ENCODE assay signal across 8 cellular contexts in genomic region chr19:55605637-55606470, GRCh38. TPM values are rescaled to one million over a fixed set of nuclear protein-coding genes. Genes with fewer than 3 reads are reported as not detected.
A peak's percentile ranks its signal among the peaks of the same experiment; 100 is the strongest.
DNase-seq lines count a peak whose midpoint lies in the region; ATAC-seq, FAIRE-seq and TF ChIP-seq lines count a peak whose summit lies in the region.

ZNF865 (plus strand) TSS chr19:55605647; CDS start chr19:55613619, 7,972 bp downstream.

- peak within 1 kb of the TSS; percentile 69 for H3K4me3 ChIP-seq in GM12878
- peak within 1 kb of the TSS; percentile 92 for H3K4me3 ChIP-seq in retinal pigment epithelial cell (ENCODE audit: low read length)

- H2AFZ ChIP-seq in GM12878 (ENCODE audit: control insufficient read depth, low read depth, low read length), result peak within 1 kb of the TSS; percentile 61

- intact Hi-C loops in GM12878 (cut with micrococcal nuclease; ENCODE audit: unreplicated experiment), result loop anchor here (1.0 kb wide), 2 partner anchors 89 to 267 kb away; partner anchors contain the start of gene KMT5C

- H3K79me2 ChIP-seq in GM12878 (ENCODE audit: control insufficient read depth, insufficient read depth, low read length), result peaks cover 33% of the 10 kb centered on the region

- CTCF ChIA-PET in HEK293T (lab: Yijun Ruan, JAX), result interaction anchor here (0.5 to 2.8 kb wide), 10 partner anchors 12 to 1207 kb away, joined by 3 to 9 read pairs (median 4); partner anchors contain the start of gene ZNF784
- CTCF ChIA-PET in GM12878 (lab: Yijun Ruan, JAX), result interaction anchor here (0.6 to 4.6 kb wide), 22 partner anchors 13 to 266 kb away, joined by 3 to 76 read pairs (median 5); partner anchors contain the start of genes ISOC2, KMT5C, TMEM238 and U2AF2

- TF ChIP-seq EP300 in GM12878 (IDR thresholded peaks at IDR 0.05; ENCODE audit: borderline replicate concordance in 1 of 2, control insufficient read depth in 1 of 2, low read depth in 2 of 2, low read length in 2 of 2), result no peak

- POLR2A ChIA-PET in HEK293T (lab: Yijun Ruan, JAX), result interaction anchor here (0.7 to 3.2 kb wide), 13 partner anchors 13 to 89 kb away, joined by 3 to 24 read pairs (median 3); partner anchors contain the start of genes ZNF579 and ZNF784
- POLR2A ChIA-PET in GM12878 (lab: Charles Lee), result interaction anchor here (0.6 to 2.4 kb wide), 12 partner anchors 19 to 198 kb away, joined by 3 to 21 read pairs (median 5); partner anchors contain the start of genes UBE2S, ZNF580, ZNF628 and ZNF784

- TF ChIP-seq POLR2A in GM12878 (IDR thresholded peaks at IDR 0.05; ENCODE audit: low read depth, low read length), result peak; percentile 49

- H3K4me1 ChIP-seq in GM12878 (ENCODE audit: control insufficient read depth, insufficient read depth, low read length), result peaks cover 10% of the 10 kb centered on the region; the same call in 1 of the 2 replicates

- H3K9me3 ChIP-seq in GM12878 (replicated peaks; ENCODE audit: control insufficient read depth, insufficient read depth, low read length), result peaks cover 2% of the 10 kb centered on the region; the same call in 1 of the 3 replicates

- SMC1A ChIA-PET in GM12878 (lab: Charles Lee; ENCODE audit: uncharacterized antibody, unreplicated experiment), result interaction anchor here (0.8 to 2.2 kb wide), 13 partner anchors 7 to 129 kb away, joined by 3 to 10 read pairs (median 5); partner anchors contain the start of genes ZNF628 and ZNF784

- peak; percentile 95 for FAIRE-seq in GM12878 (lab: Jason Lieb, UNC)

- TF ChIP-seq CTCF in GM12878 (IDR thresholded peaks at IDR 0.05 in 2 of 3, conservative IDR thresholded peaks at IDR 0.05 in 1 of 3; ENCODE audit: control insufficient read depth in 2 of 3, extremely low read depth in 1 of 3, insufficient read depth in 1 of 3, low read depth in 3 of 3, low read length in 3 of 3) (peak; percentile 78 to 93 (median 81); a peak in 5 of 6 replicates), retinal pigment epithelial cell (conservative IDR thresholded peaks at IDR 0.05; ENCODE audit: low read depth, low read length) (peak; percentile 87)

- RAD21 ChIA-PET in GM12878 (lab: Charles Lee; ENCODE audit: unreplicated experiment), result interaction anchor here (0.7 to 3.3 kb wide), 12 partner anchors 15 to 326 kb away, joined by 3 to 29 read pairs (median 4); partner anchors contain the start of genes CCDC106, HSPBP1, ZNF628 and ZNF784

- in situ Hi-C loops in GM12878 (cut with MboI), result no loop called here

- DNase-seq in EH (ENCODE audit: low read depth) (peak; percentile 88), HEK293T (ENCODE audit: extremely low spot score) (peak; percentile 70), NCI-H1694 (lab: John Stamatoyannopoulos, UW) (peak; percentile 73), T-helper 22 cell (ENCODE audit: low read depth) (peak; percentile 53), GM12878 (ENCODE audit: low read depth, low spot score) (peak; percentile 57), hypothalamus (lab: John Stamatoyannopoulos, UW) (peak in 41 of 51 donors; percentile 10 to 79 (median 42)), retinal pigment epithelial cell (ENCODE audit: low read depth) (peak; percentile 69)

- no peaks in the 10 kb centered on the region for H3K27me3 ChIP-seq in GM12878 (replicated peaks in 1 of 2; ENCODE audit: control insufficient read depth in 2 of 2, insufficient read depth in 2 of 2, low read length in 1 of 2)

- peak within 1 kb of the TSS; percentile 77 for H3K9ac ChIP-seq in GM12878 (ENCODE audit: control insufficient read depth, insufficient read depth, low read length)

- peak; percentile 69 for TF ChIP-seq RAD21 in GM12878 (IDR thresholded peaks at IDR 0.05; ENCODE audit: insufficient read depth, low read depth, low read length)

- H3K4me2 ChIP-seq in GM12878 (ENCODE audit: control insufficient read depth, insufficient read depth), result peak within 1 kb of the TSS; percentile 99

- BruUV-seq in GM12878 (replicated peaks; lab: Mats Ljungman, UMichigan), result no TSS peak

- peaks cover 0 to 12% of the 10 kb centered on the region in 2 experiments for H3K36me3 ChIP-seq in GM12878 (ENCODE audit: control insufficient read depth in 2 of 2, insufficient read depth in 2 of 2, low read length in 1 of 2)

- no peaks in the 10 kb centered on the region for H4K20me1 ChIP-seq in GM12878 (ENCODE audit: control insufficient read depth, insufficient read depth)

- peak; percentile 68 for ATAC-seq in GM12878
- no peak for ATAC-seq in GM18861 (IDR thresholded peaks at IDR 0.05; ENCODE audit: unreplicated experiment)

- 1% methylated on average over 27 of the region's 44 CpGs for WGBS in GM12878 (ENCODE audit: insufficient coverage, insufficient replicate concordance, low lambda C conversion rate, missing lambda C conversion rate)

- H3K27ac ChIP-seq in GM12878 (ENCODE audit: control insufficient read depth, insufficient read depth), result peak within 1 kb of the TSS; percentile 90

TF ChIP-seq in HEK293T, 16 proteins besides CTCF, POLR2A, EP300 and RAD21:
- TF ChIP-seq ELF4 (IDR thresholded peaks at IDR 0.05) (no peak), SP1 (IDR thresholded peaks at IDR 0.05) (no peak), L3MBTL2 (conservative IDR thresholded peaks at IDR 0.05) (peak; percentile 83)

TF ChIP-seq in GM12878, 131 proteins besides CTCF, POLR2A, EP300 and RAD21 (continues in another document):
- TF ChIP-seq SIN3A (IDR thresholded peaks at IDR 0.05; ENCODE audit: low read depth, low read length), result peak; percentile 73; the same call in 1 of the 2 replicates
- 0 out of 2 replicates have a peak, but pooled peaks have one; percentile 29 for TF ChIP-seq CREM (IDR thresholded peaks at IDR 0.05; ENCODE audit: low read depth)
- peak; percentile 79 for TF ChIP-seq RELA (IDR thresholded peaks at IDR 0.05; ENCODE audit: borderline replicate concordance, partially characterized antibody)
- TF ChIP-seq SPI1 (IDR thresholded peaks at IDR 0.05; ENCODE audit: borderline replicate concordance, insufficient read depth, low read depth, low read length), result 0 out of 2 replicates have a peak, but pooled peaks have one; percentile 17
- TF ChIP-seq, protein P1, sequence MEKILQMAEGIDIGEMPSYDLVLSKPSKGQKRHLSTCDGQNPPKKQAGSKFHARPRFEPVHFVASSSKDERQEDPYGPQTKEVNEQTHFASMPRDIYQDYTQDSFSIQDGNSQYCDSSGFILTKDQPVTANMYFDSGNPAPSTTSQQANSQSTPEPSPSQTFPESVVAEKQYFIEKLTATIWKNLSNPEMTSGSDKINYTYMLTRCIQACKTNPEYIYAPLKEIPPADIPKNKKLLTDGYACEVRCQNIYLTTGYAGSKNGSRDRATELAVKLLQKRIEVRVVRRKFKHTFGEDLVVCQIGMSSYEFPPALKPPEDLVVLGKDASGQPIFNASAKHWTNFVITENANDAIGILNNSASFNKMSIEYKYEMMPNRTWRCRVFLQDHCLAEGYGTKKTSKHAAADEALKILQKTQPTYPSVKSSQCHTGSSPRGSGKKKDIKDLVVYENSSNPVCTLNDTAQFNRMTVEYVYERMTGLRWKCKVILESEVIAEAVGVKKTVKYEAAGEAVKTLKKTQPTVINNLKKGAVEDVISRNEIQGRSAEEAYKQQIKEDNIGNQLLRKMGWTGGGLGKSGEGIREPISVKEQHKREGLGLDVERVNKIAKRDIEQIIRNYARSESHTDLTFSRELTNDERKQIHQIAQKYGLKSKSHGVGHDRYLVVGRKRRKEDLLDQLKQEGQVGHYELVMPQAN (conservative IDR thresholded peaks at IDR 0.05), result 0 out of 2 replicates have a peak, but pooled peaks have one; percentile 29
- 0 out of 2 replicates have a peak, but pooled peaks have one; percentile 35 for TF ChIP-seq CHD2 (IDR thresholded peaks at IDR 0.05; ENCODE audit: borderline replicate concordance, low read depth, low read length)
- TF ChIP-seq CREB1 (IDR thresholded peaks at IDR 0.05; ENCODE audit: low read depth), result 0 out of 2 replicates have a peak, but pooled peaks have one; percentile 27
- TF ChIP-seq, protein P2, sequence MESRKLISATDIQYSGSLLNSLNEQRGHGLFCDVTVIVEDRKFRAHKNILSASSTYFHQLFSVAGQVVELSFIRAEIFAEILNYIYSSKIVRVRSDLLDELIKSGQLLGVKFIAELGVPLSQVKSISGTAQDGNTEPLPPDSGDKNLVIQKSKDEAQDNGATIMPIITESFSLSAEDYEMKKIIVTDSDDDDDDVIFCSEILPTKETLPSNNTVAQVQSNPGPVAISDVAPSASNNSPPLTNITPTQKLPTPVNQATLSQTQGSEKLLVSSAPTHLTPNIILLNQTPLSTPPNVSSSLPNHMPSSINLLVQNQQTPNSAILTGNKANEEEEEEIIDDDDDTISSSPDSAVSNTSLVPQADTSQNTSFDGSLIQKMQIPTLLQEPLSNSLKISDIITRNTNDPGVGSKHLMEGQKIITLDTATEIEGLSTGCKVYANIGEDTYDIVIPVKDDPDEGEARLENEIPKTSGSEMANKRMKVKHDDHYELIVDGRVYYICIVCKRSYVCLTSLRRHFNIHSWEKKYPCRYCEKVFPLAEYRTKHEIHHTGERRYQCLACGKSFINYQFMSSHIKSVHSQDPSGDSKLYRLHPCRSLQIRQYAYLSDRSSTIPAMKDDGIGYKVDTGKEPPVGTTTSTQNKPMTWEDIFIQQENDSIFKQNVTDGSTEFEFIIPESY (IDR thresholded peaks at IDR 0.05), result no peak
- TF ChIP-seq POLR2AphosphoS5 (IDR thresholded peaks at IDR 0.05; ENCODE audit: low read length), result 0 out of 2 replicates have a peak, but pooled peaks have one; percentile 23
- peak; percentile 49 for TF ChIP-seq MTA2 (IDR thresholded peaks at IDR 0.05; ENCODE audit: low read depth)
- TF ChIP-seq ETV6 (conservative IDR thresholded peaks at IDR 0.05 in 1 of 2, IDR thresholded peaks at IDR 0.05 in 1 of 2; ENCODE audit: borderline replicate concordance in 1 of 2, low read depth in 1 of 2), result peak in 1 of 2 experiments; percentile 42; a peak in 1 of 4 replicates
- TF ChIP-seq GATAD2B (conservative IDR thresholded peaks at IDR 0.05; ENCODE audit: low read depth), result peak; percentile 51; the same call in 1 of the 2 replicates

RNA-seq across cellular contexts. Expression of gene ZNF865, which starts in this region (rescaled TPM):
- total RNA-seq in GM12878 (2013; cell fraction: nucleolus; rRNA removed), result 9.9 and 10.4 TPM in 2 replicates
- total RNA-seq in GM12878 (2014; rRNA removed) (0.96 and 1.1 TPM in 2 replicates), GM12878 (2014; rRNA removed; fragmentation: Illumina TruSeq; extraction: Trizol) (0.78 and 0.85 TPM in 2 replicates), GM12878 (2021) (17.8 and 18.3 TPM in 2 replicates)
- 0.83 TPM for polyA plus RNA-seq in GM12878 (2011; ENCODE audit: low read depth)
- polyA plus RNA-seq in GM12878 (2011; rRNA removed) (0.49 and 1.5 TPM in 2 replicates), GM12878 (2014; fragmentation: Illumina TruSeq; extraction: Trizol) (0.24 and 1.2 TPM in 2 replicates), GM12878 (2014; fragmentation: Nextera tagmentation; extraction: Ambion mirVana) (under 1 TPM; 0.02 to 0.05 TPM), GM12878 (2014; rRNA removed) (7.6 and 9.8 TPM in 2 replicates), GM12878 (2016; fragmentation: Nextera tagmentation; extraction: Ambion mirVana) (under 1 TPM; 0.13 to 0.37 TPM)
- 2.0 and 3.3 TPM in 2 replicates for polyA plus RNA-seq in GM12878 (2011; cell fraction: cytosol; rRNA removed)
- 7.5 and 10.9 TPM in 2 replicates for polyA plus RNA-seq in GM12878 (2011; cell fraction: nucleus; rRNA removed)
- polyA plus RNA-seq in GM12878 (2012), result 6.5 and 7.1 TPM in 2 replicates
- polyA minus RNA-seq in GM12878 (2011; rRNA and poly(A)+ RNA removed), result 0.51 and 1.1 TPM in 2 replicates
- polyA minus RNA-seq in GM12878 (2011; cell fraction: cytosol; rRNA and poly(A)+ RNA removed), result 2.9 and 4.3 TPM in 2 replicates
- 1.6 and 3.6 TPM in 2 replicates for polyA minus RNA-seq in GM12878 (2011; cell fraction: nucleus; rRNA and poly(A)+ RNA removed)
